In the genomic region with DNA sequence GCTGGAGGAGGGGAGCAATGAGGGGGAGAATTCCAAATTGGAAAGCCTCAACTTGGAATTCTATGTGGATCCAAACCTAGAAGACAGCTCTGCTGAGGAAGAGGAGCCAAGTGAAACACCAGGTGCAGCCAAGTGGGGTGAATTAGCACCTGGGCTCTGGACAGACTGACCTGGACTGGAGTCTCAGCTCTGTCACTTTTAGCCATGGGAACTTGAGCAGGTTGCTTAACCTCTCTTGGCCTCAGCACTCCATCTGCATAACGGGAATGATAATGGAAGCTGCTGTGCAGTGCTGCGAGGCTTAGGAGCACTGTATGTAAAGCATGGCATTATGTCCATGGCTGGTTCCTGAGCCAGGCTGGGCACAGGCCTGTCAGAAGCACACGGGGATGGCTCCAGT, we compare ENCODE assay signal across 7 cellular contexts. TPM values are rescaled to one million over a fixed set of nuclear protein-coding genes. Genes with fewer than 3 reads are reported as not detected.
"Had no signal": no experiment of that assay in that cellular context is flagged by ENCODE, and none has a peak within 500 bp of the region (broad histone marks: within the 10 kb centered on the region; RNA-seq: fewer than 3 reads in every experiment).

No MANE protein-coding gene starts in this region.

RNA-seq across cellular contexts. Expression of gene GOLGA8T, which starts 41.8 kb away (rescaled TPM):
- total RNA-seq: stomach, subcutaneous adipose tissue, suprapubic skin, tibial nerve, transverse colon, ureter, uterus had no signal
- polyA plus RNA-seq: stomach had no signal
